In genomic region chr16:17723735-17724134, GRCh38 we compare ENCODE assay signal across 30 cellular contexts.
DNase-seq lines count a peak whose midpoint lies in the region; ATAC-seq and TF ChIP-seq lines count a peak whose summit lies in the region.
"Had no signal": no experiment of that assay in that cellular context is flagged by ENCODE, and none has a peak within 500 bp of the region (broad histone marks: within the 10 kb centered on the region; RNA-seq: fewer than 3 reads in every experiment).

No MANE protein-coding gene starts in this region.

- no peaks in the 10 kb centered on the region for H3K4me1 ChIP-seq in left lung
- no peaks in the 10 kb centered on the region for H3K4me1 ChIP-seq in smooth muscle cell (ENCODE audit: low read depth)
- H3K4me1 ChIP-seq: BE2C, Peyer's patch, spleen, uterus had no signal

- H3K4me2 ChIP-seq in smooth muscle cell, result no peak overlapping the region

- TF ChIP-seq CTCF in AG04449 (IDR thresholded peaks at IDR 0.05; ENCODE audit: insufficient read depth, low read length, missing control alignments) (no peak), HFFc6 (IDR thresholded peaks at IDR 0.05) (no peak), left lung (IDR thresholded peaks at IDR 0.05) (no peak), smooth muscle cell (IDR thresholded peaks at IDR 0.05; ENCODE audit: borderline replicate concordance, insufficient read depth, poor library complexity, severe bottlenecking) (no peak)

- H3K4me3 ChIP-seq in AG04449 (ENCODE audit: low read depth, low read length), result no peak overlapping the region
- no peak overlapping the region for H3K4me3 ChIP-seq in left lung
- H3K4me3 ChIP-seq in smooth muscle cell, result no peak overlapping the region
- H3K4me3 ChIP-seq: Peyer's patch, spleen, uterus had no signal

- no peak overlapping the region for H3K9ac ChIP-seq in smooth muscle cell (ENCODE audit: low read depth)

- no peaks in the 10 kb centered on the region for H3K36me3 Mint-ChIP-seq in HFFc6 (ENCODE audit: low read depth)
- H3K36me3 Mint-ChIP-seq: activated naive CD8-positive, alpha-beta T cell treated with anti-CD3 and anti-CD28 coated beads for 36 hours; CD8-positive, alpha-beta memory T cell; memory B cell; WTC11 had no signal

- H3K27me3 ChIP-seq in left lung (no peaks in the 10 kb centered on the region), smooth muscle cell (ENCODE audit: low read depth) (no peaks in the 10 kb centered on the region)
- H3K27me3 ChIP-seq: BE2C, Peyer's patch, uterus had no signal

- CTCF ChIA-PET in AG04449 (lab: Yijun Ruan, JAX), result no interaction called here

- H3K36me3 ChIP-seq in left lung (no peaks in the 10 kb centered on the region), smooth muscle cell (ENCODE audit: low read depth) (no peaks in the 10 kb centered on the region)
- H3K36me3 ChIP-seq: BE2C, Peyer's patch, spleen, uterus had no signal

- ATAC-seq in left lung (peak; percentile 15), GM18867 (IDR thresholded peaks at IDR 0.05; ENCODE audit: unreplicated experiment) (no peak)
- ATAC-seq: esophagus mucosa; stimulated activated naive CD8-positive, alpha-beta T cell treated with anti-CD3 and anti-CD28 coated beads, Interleukin-15, amount 100 ng/mL, for 72 hours; WTC11 had no signal

- DNase-seq in AG04449 (ENCODE audit: low read depth, low spot score) (peak; percentile 23), HFFc6 (no peak), brain pericyte (ENCODE audit: low read depth, low spot score) (peak; percentile 6), left lung (no peak), smooth muscle cell (lab: John Stamatoyannopoulos, UW; ENCODE audit: unreplicated experiment) (no peak), T-helper 9 cell (no peak), middle frontal gyrus (ENCODE audit: extremely low spot score, low spot score) (no peak)
- DNase-seq: activated CD4-positive, alpha-beta T cell treated with anti-CD3 and anti-CD28 coated beads, Interleukin-2, amount 10 ng/mL, durations not matched to agents 7 days and 5 days; activated effector memory CD4-positive, alpha-beta T cell treated with Interleukin-2 at 50 U/mL for 16 hours; activated naive CD8-positive, alpha-beta T cell treated with anti-CD3 and anti-CD28 coated beads for 36 hours; anterior cingulate cortex; BE2C; CD8-positive, alpha-beta memory T cell; dermis blood vessel endothelial cell; hippocampal formation; NCI-H1092; NCI-H1694; NCI-H446 treated with DMSO at 0.1 percent for 48 hours; NCI-H82; Peyer's patch; spleen; stimulated activated CD4-positive, alpha-beta T cell treated with anti-CD3 and anti-CD28 coated beads, Interleukin-2, amount 100 ng/mL, for 24 hours; stimulated activated naive CD8-positive, alpha-beta T cell treated with anti-CD3 and anti-CD28 coated beads, Interleukin-15, amount 100 ng/mL, for 72 hours; uterus had no signal

- H3K79me2 ChIP-seq in smooth muscle cell (ENCODE audit: low read depth), result no peaks in the 10 kb centered on the region

- POLR2A ChIA-PET in AG04449 (lab: Yijun Ruan, JAX), result no interaction called here

- peaks cover 16% of the 10 kb centered on the region for H3K4me1 Mint-ChIP-seq in HFFc6 (ENCODE audit: low read depth)
- H3K4me1 Mint-ChIP-seq: activated CD4-positive, alpha-beta T cell treated with anti-CD3 and anti-CD28 coated beads, Interleukin-2, amount 10 ng/mL, durations not matched to agents 7 days and 5 days; activated naive CD8-positive, alpha-beta T cell treated with anti-CD3 and anti-CD28 coated beads for 36 hours; CD8-positive, alpha-beta memory T cell; central memory CD8-positive, alpha-beta T cell; memory B cell; neural crest cell; stimulated activated naive CD8-positive, alpha-beta T cell treated with anti-CD3 and anti-CD28 coated beads, Interleukin-15, amount 100 ng/mL, for 72 hours had no signal

- no peak overlapping the region for H2AFZ ChIP-seq in smooth muscle cell (ENCODE audit: low read depth)

- WGBS in smooth muscle cell (ENCODE audit: low lambda C conversion rate), result 82% methylated on average over 6 of the region's 6 CpGs

- H4K20me1 ChIP-seq in smooth muscle cell (ENCODE audit: low read depth), result no peaks in the 10 kb centered on the region

- no peak overlapping the region for H3K27ac ChIP-seq in left lung
- no peak overlapping the region for H3K27ac ChIP-seq in smooth muscle cell (ENCODE audit: low read depth)
- H3K27ac ChIP-seq: Peyer's patch, spleen, uterus had no signal

- H3K9me3 ChIP-seq in left lung (no peaks in the 10 kb centered on the region), smooth muscle cell (replicated peaks; ENCODE audit: low read depth) (no peaks in the 10 kb centered on the region)
- H3K9me3 ChIP-seq: Peyer's patch, spleen, uterus had no signal

- H3K9me3 Mint-ChIP-seq in HFFc6, result no peaks in the 10 kb centered on the region
- H3K9me3 Mint-ChIP-seq: activated CD4-positive, alpha-beta T cell treated with anti-CD3 and anti-CD28 coated beads, Interleukin-2, amount 10 ng/mL, durations not matched to agents 7 days and 5 days; activated naive CD8-positive, alpha-beta T cell treated with anti-CD3 and anti-CD28 coated beads for 36 hours; CD8-positive, alpha-beta memory T cell; central memory CD8-positive, alpha-beta T cell; memory B cell; neural crest cell; stimulated activated naive CD8-positive, alpha-beta T cell treated with anti-CD3 and anti-CD28 coated beads, Interleukin-15, amount 100 ng/mL, for 72 hours had no signal

- peak overlapping the region; percentile 37; the same call in 1 of the 2 replicates for H3K4me3 Mint-ChIP-seq in HFFc6
- H3K4me3 Mint-ChIP-seq: activated CD4-positive, alpha-beta T cell treated with anti-CD3 and anti-CD28 coated beads, Interleukin-2, amount 10 ng/mL, durations not matched to agents 7 days and 5 days; activated naive CD8-positive, alpha-beta T cell treated with anti-CD3 and anti-CD28 coated beads for 36 hours; CD8-positive, alpha-beta memory T cell; central memory CD8-positive, alpha-beta T cell; memory B cell; neural crest cell; stimulated activated naive CD8-positive, alpha-beta T cell treated with anti-CD3 and anti-CD28 coated beads, Interleukin-15, amount 100 ng/mL, for 72 hours; WTC11 had no signal

- H3F3A ChIP-seq in smooth muscle cell (ENCODE audit: low read depth), result no peaks in the 10 kb centered on the region

- no peaks in the 10 kb centered on the region; the same call in 1 of the 2 replicates for H3K27me3 Mint-ChIP-seq in HFFc6 (ENCODE audit: insufficient read depth)
- H3K27me3 Mint-ChIP-seq: activated CD4-positive, alpha-beta T cell treated with anti-CD3 and anti-CD28 coated beads, Interleukin-2, amount 10 ng/mL, durations not matched to agents 7 days and 5 days had no signal

- H3K27ac Mint-ChIP-seq in HFFc6, result peak overlapping the region; percentile 85
- H3K27ac Mint-ChIP-seq: activated CD4-positive, alpha-beta T cell treated with anti-CD3 and anti-CD28 coated beads, Interleukin-2, amount 10 ng/mL, durations not matched to agents 7 days and 5 days; activated naive CD8-positive, alpha-beta T cell treated with anti-CD3 and anti-CD28 coated beads for 36 hours; CD8-positive, alpha-beta memory T cell; memory B cell; WTC11 had no signal

- intact Hi-C loops in left lung (cut with DNase I), result no loop called here

Comparison
In these comparisons a context has a peak if more than half of its experiments do, and no peak if none do; other contexts are left out.
1. DNase-seq: peak in AG04449 (single experiment) and brain pericyte (single experiment); none in HFFc6 (single experiment), left lung (0 of 2), smooth muscle cell (single experiment), T-helper 9 cell (single experiment) and middle frontal gyrus (single experiment).